ENCODE assay signal across 11 cellular contexts in genomic region chr5:146283344-146283761, GRCh38. TPM values are rescaled to one million over a fixed set of nuclear protein-coding genes. Genes with fewer than 3 reads are reported as not detected.
A peak's percentile ranks its signal among the peaks of the same experiment; 100 is the strongest.
DNase-seq lines count a peak whose midpoint lies in the region; FAIRE-seq and TF ChIP-seq lines count a peak whose summit lies in the region.
"Had no signal": no experiment of that assay in that cellular context is flagged by ENCODE, and none has a peak within 500 bp of the region (broad histone marks: within the 10 kb centered on the region; RNA-seq: fewer than 3 reads in every experiment).

No MANE protein-coding gene starts in this region.

- H3K36me3 ChIP-seq in fibroblast of lung (ENCODE audit: control insufficient read depth, insufficient read depth, low read length): peaks cover 1% of the 10 kb centered on the region

- H3K9me3 ChIP-seq in fibroblast of lung (ENCODE audit: control insufficient read depth, insufficient read depth, low read depth, low read length): no peaks in the 10 kb centered on the region

- peaks cover 4% of the 10 kb centered on the region for H3K4me1 ChIP-seq in fibroblast of lung (ENCODE audit: control insufficient read depth, extremely low read depth, insufficient read depth, low read length)

- H3K79me2 ChIP-seq in fibroblast of lung (ENCODE audit: control insufficient read depth, insufficient read depth, low read length): no peaks in the 10 kb centered on the region

- peak overlapping the region; percentile 34 for H3K27ac ChIP-seq in fibroblast of lung (ENCODE audit: insufficient read depth, low read length)

- H3K4me3 ChIP-seq in fibroblast of lung (replicated peaks in 1 of 4; ENCODE audit: control extremely low read depth in 1 of 4, insufficient read depth in 1 of 4, low read depth in 3 of 4, low read length in 4 of 4): no peak overlapping the region

- in situ Hi-C loops in GM13976 (cut with MboI; ENCODE audit: low sequenced_read_pairs, unreplicated experiment): no loop called here

- peak; percentile 70 for DNase-seq in GM04504 (ENCODE audit: low read depth)
- peak; percentile 92 for DNase-seq in RCC 7860 (ENCODE audit: low spot score)
- peak; percentile 89 to 97 for DNase-seq in fibroblast of lung (ENCODE audit: low read depth in 2 of 2)
- peak; percentile 99 for DNase-seq in renal cortical epithelial cell (ENCODE audit: low read depth)
- no peak for DNase-seq in hypothalamus (lab: John Stamatoyannopoulos, UW)
- DNase-seq in ureter (ENCODE audit: low spot score): no peak
- DNase-seq in GM13976 (ENCODE audit: low spot score): no peak
- no peak for DNase-seq in stimulated activated CD8-positive, alpha-beta memory T cell treated with anti-CD3 and anti-CD28 coated beads, Interleukin-4, amount 100 ng/mL, for 48 hours
- DNase-seq: activated gamma-delta T cell, MV-4-11 had no signal

- no peak overlapping the region for H2AFZ ChIP-seq in fibroblast of lung (ENCODE audit: low read length)

- no peak overlapping the region for H3K4me2 ChIP-seq in fibroblast of lung (ENCODE audit: extremely low read depth, insufficient read depth, low read length)

- no peak overlapping the region for H3K9ac ChIP-seq in fibroblast of lung (ENCODE audit: insufficient read depth, low read length)

- H4K20me1 ChIP-seq in fibroblast of lung (ENCODE audit: control insufficient read depth, extremely low read depth, insufficient read depth, low read length): no peaks in the 10 kb centered on the region

- H3K27me3 ChIP-seq in fibroblast of lung (ENCODE audit: control insufficient read depth, insufficient read depth, low read length): no peaks in the 10 kb centered on the region

- peak; percentile 90 for FAIRE-seq in RCC 7860 (lab: Jason Lieb, UNC)
- FAIRE-seq: frontal cortex had no signal

- no peak for TF ChIP-seq CTCF in fibroblast of lung (conservative IDR thresholded peaks at IDR 0.05 in 1 of 2, IDR thresholded peaks at IDR 0.05 in 1 of 2; ENCODE audit: low read depth in 1 of 2, low read length in 2 of 2)
- TF ChIP-seq CTCF in GM13976 (IDR thresholded peaks at IDR 0.05; ENCODE audit: borderline replicate concordance, control extremely low read depth, extremely low read depth, insufficient read depth, missing control alignments): no peak

RNA-seq across cellular contexts. Expression of gene POU4F3, which starts 55.3 kb away (rescaled TPM):
- not detected in 2 replicates for total RNA-seq in fibroblast of lung
- polyA plus RNA-seq in fibroblast of lung: 0.02 TPM in 1 of 2 replicates, not detected in the other
- 0.08 TPM in 1 of 2 replicates, not detected in the other for polyA plus RNA-seq in fibroblast of lung (2012)
- polyA minus RNA-seq in fibroblast of lung (ENCODE audit: low replicate concordance): 0.07 TPM in 1 of 2 replicates, not detected in the other
- total RNA-seq in renal cortical epithelial cell: 0.05 TPM in 1 of 2 replicates, not detected in the other
- 0.16 TPM for total RNA-seq in ureter
- total RNA-seq: frontal cortex had no signal

Comparison
In these comparisons a context has a peak if more than half of its experiments do, and no peak if none do; other contexts are left out.
1. DNase-seq: peak in GM04504 (single experiment), RCC 7860 (single experiment), fibroblast of lung (2 of 2) and renal cortical epithelial cell (single experiment); none in hypothalamus (0 of 51), ureter (single experiment), GM13976 (single experiment) and stimulated activated CD8-positive, alpha-beta memory T cell treated with anti-CD3 and anti-CD28 coated beads, Interleukin-4, amount 100 ng/mL, for 48 hours (single experiment).